Comparison of ENCODE assay signal across 18 cellular contexts in genomic region chr12:53374277-53374676, GRCh38. TPM values are rescaled to one million over a fixed set of nuclear protein-coding genes. Genes with fewer than 3 reads are reported as not detected.
A peak's percentile ranks its signal among the peaks of the same experiment; 100 is the strongest.
DNase-seq lines count a peak whose midpoint lies in the region; ATAC-seq, FAIRE-seq and TF ChIP-seq lines count a peak whose summit lies in the region.
"Not testable (repeated sequence)": the region's sequence is repeated elsewhere in the genome, so short reads cannot be mapped to it uniquely, and the experiment has no call there.
"Had no signal": no experiment of that assay in that cellular context is flagged by ENCODE, and none has a peak within 500 bp of the region (broad histone marks: within the 10 kb centered on the region; RNA-seq: fewer than 3 reads in every experiment).

No MANE protein-coding gene starts in this region.

- H3K4me1 Mint-ChIP-seq in CD8-positive, alpha-beta memory T cell, result peaks cover 22 to 31% (median 26%) of the 10 kb centered on the region in 3 donors
- H3K4me1 Mint-ChIP-seq in activated CD4-positive, alpha-beta memory T cell treated with anti-CD3 and anti-CD28 coated beads, Interleukin-2, amount 10 ng/mL, durations not matched to agents 7 days and 5 days, result peaks cover 38% of the 10 kb centered on the region
- H3K4me1 Mint-ChIP-seq in activated naive CD8-positive, alpha-beta T cell (ENCODE audit: low read depth), result peaks cover 23% of the 10 kb centered on the region
- peaks cover 27% of the 10 kb centered on the region for H3K4me1 Mint-ChIP-seq in mesothelial cell of epicardium

- not testable (repeated sequence) for BruUV-seq in Panc1 (replicated peaks; lab: Mats Ljungman, UMichigan)

- H3K36me3 ChIP-seq in CD8-positive, alpha-beta memory T cell (ENCODE audit: insufficient read depth, low read length); Panc1 (ENCODE audit: control insufficient read depth, insufficient read depth, low read length); small intestine (ENCODE audit: control insufficient read depth in 2 of 2, insufficient read depth in 2 of 2, low read length in 2 of 2): not testable (repeated sequence)

- 86 to 91% (median 90%) methylated on average over 14 of the region's 14 CpGs for WGBS in small intestine, 3 donors

- CTCF ChIA-PET in CD8-positive, alpha-beta memory T cell (lab: Charles Lee), result interaction anchor here (0.9 to 1.8 kb wide), 2 partner anchors 22 to 53 kb away, joined by 4 to 6 read pairs; partner anchors contain the start of gene AAAS
- CTCF ChIA-PET in Panc1 (lab: Charles Lee), result not testable (repeated sequence)
- CTCF ChIA-PET in activated CD4-positive, alpha-beta memory T cell treated with anti-CD3 and anti-CD28 coated beads, Interleukin-2, amount 10 ng/mL, durations not matched to agents 7 days and 5 days (lab: Charles Lee), result interaction anchor here (0.8 to 1.2 kb wide), 4 partner anchors 30 to 53 kb away, joined by 3 read pairs; partner anchors contain the start of gene AAAS

- ATAC-seq in Panc1, result not testable (repeated sequence)

- peaks cover 31% of the 10 kb centered on the region for H3K4me1 ChIP-seq in CD8-positive, alpha-beta memory T cell (ENCODE audit: insufficient read depth, low read length)
- H3K4me1 ChIP-seq in Panc1 (ENCODE audit: control insufficient read depth, insufficient read depth, low read length), result peaks cover 29% of the 10 kb centered on the region
- not testable (repeated sequence) for H3K4me1 ChIP-seq in small intestine (ENCODE audit: control insufficient read depth in 2 of 2, insufficient read depth in 1 of 2, low read depth in 1 of 2, low read length in 1 of 2)

- peak in 1 of 5 donors; percentile 29 for DNase-seq in CD8-positive, alpha-beta memory T cell
- DNase-seq in Panc1 (ENCODE audit: low read depth, low spot score); activated CD4-positive, alpha-beta memory T cell treated with anti-CD3 and anti-CD28 coated beads, Interleukin-2, amount 10 ng/mL, durations not matched to agents 7 days and 5 days; epithelial cell of prostate (ENCODE audit: low read depth, low spot score); mesothelial cell of epicardium (ENCODE audit: low spot score in 2 of 2, unreplicated experiment in 2 of 2); small intestine: not testable (repeated sequence)

- not testable (repeated sequence) for H3K27ac ChIP-seq in CD8-positive, alpha-beta memory T cell (ENCODE audit: low read depth, low read length)
- H3K27ac ChIP-seq in Panc1 (ENCODE audit: low read length) (peak overlapping the region; percentile 89), epithelial cell of prostate (peak overlapping the region; percentile 98), small intestine (ENCODE audit: low read depth in 1 of 2, low read length in 1 of 2) (peak overlapping the region; percentile 86 to 88)

- not testable (repeated sequence) for H3K9me3 Mint-ChIP-seq in CD8-positive, alpha-beta memory T cell; activated CD4-positive, alpha-beta memory T cell treated with anti-CD3 and anti-CD28 coated beads, Interleukin-2, amount 10 ng/mL, durations not matched to agents 7 days and 5 days; activated naive CD8-positive, alpha-beta T cell (ENCODE audit: low read depth); mesothelial cell of epicardium

- not testable (repeated sequence) for TF ChIP-seq CTCF in Panc1 (IDR thresholded peaks at IDR 0.05); mesothelial cell of epicardium (IDR thresholded peaks at IDR 0.05; ENCODE audit: unreplicated experiment)

- H3K4me3 Mint-ChIP-seq in CD8-positive, alpha-beta memory T cell, result peak overlapping the region in 1 of 7 donors; percentile 76
- not testable (repeated sequence) for H3K4me3 Mint-ChIP-seq in activated CD4-positive, alpha-beta memory T cell treated with anti-CD3 and anti-CD28 coated beads, Interleukin-2, amount 10 ng/mL, durations not matched to agents 7 days and 5 days; activated naive CD8-positive, alpha-beta T cell; mesothelial cell of epicardium

- H3K27ac Mint-ChIP-seq in CD8-positive, alpha-beta memory T cell, result peak overlapping the region in 5 of 8 donors; percentile 54 to 73 (median 66)
- peak overlapping the region; percentile 76 for H3K27ac Mint-ChIP-seq in activated CD4-positive, alpha-beta memory T cell treated with anti-CD3 and anti-CD28 coated beads, Interleukin-2, amount 10 ng/mL, durations not matched to agents 7 days and 5 days
- peak overlapping the region; percentile 16 for H3K27ac Mint-ChIP-seq in activated naive CD8-positive, alpha-beta T cell
- H3K27ac Mint-ChIP-seq in mesothelial cell of epicardium, result peak overlapping the region; percentile 87

- in situ Hi-C loops in Panc1 (cut with HindIII; ENCODE audit: low pct_unique_long_range_greater_than_20kb, low sequenced_read_pairs), result not testable (repeated sequence)

- POLR2A ChIA-PET in CD8-positive, alpha-beta memory T cell (lab: Charles Lee); Panc1 (lab: Charles Lee): not testable (repeated sequence)
- POLR2A ChIA-PET in activated CD4-positive, alpha-beta memory T cell treated with anti-CD3 and anti-CD28 coated beads, Interleukin-2, amount 10 ng/mL, durations not matched to agents 7 days and 5 days (lab: Charles Lee), result interaction anchor here (1.0 kb wide), 1 partner anchor 49 kb away, joined by 3 read pairs; no protein-coding TSS in a partner anchor

- H3K9me3 ChIP-seq in CD8-positive, alpha-beta memory T cell (ENCODE audit: low read length); Panc1 (ENCODE audit: control insufficient read depth, insufficient read depth, low read depth, low read length); small intestine (ENCODE audit: control insufficient read depth, low read depth): not testable (repeated sequence)

- intact Hi-C loops in Panc1 (cut with micrococcal nuclease; ENCODE audit: unreplicated experiment), result not testable (repeated sequence)

- H3K4me3 ChIP-seq in CD8-positive, alpha-beta memory T cell (ENCODE audit: low read length); Panc1 (ENCODE audit: low read depth in 2 of 2, low read length in 2 of 2); small intestine (ENCODE audit: low read depth in 1 of 2, low read length in 2 of 2): not testable (repeated sequence)

- H3K36me3 Mint-ChIP-seq in CD8-positive, alpha-beta memory T cell; activated CD4-positive, alpha-beta memory T cell treated with anti-CD3 and anti-CD28 coated beads, Interleukin-2, amount 10 ng/mL, durations not matched to agents 7 days and 5 days (ENCODE audit: low read depth); activated naive CD8-positive, alpha-beta T cell; mesothelial cell of epicardium: not testable (repeated sequence)

- H3K27me3 ChIP-seq in CD8-positive, alpha-beta memory T cell (ENCODE audit: insufficient read depth, low read length, poor library complexity, severe bottlenecking); Panc1 (ENCODE audit: control insufficient read depth, insufficient read depth, low read length); small intestine (ENCODE audit: control insufficient read depth in 2 of 2, insufficient read depth in 2 of 2, low read length in 2 of 2): not testable (repeated sequence)

- not testable (repeated sequence) for H3K27me3 Mint-ChIP-seq in CD8-positive, alpha-beta memory T cell; activated CD4-positive, alpha-beta memory T cell treated with anti-CD3 and anti-CD28 coated beads, Interleukin-2, amount 10 ng/mL, durations not matched to agents 7 days and 5 days; activated naive CD8-positive, alpha-beta T cell; mesothelial cell of epicardium (ENCODE audit: low read depth)

- not testable (repeated sequence) for FAIRE-seq in small intestine (lab: Jason Lieb, UNC)

RNA-seq across cellular contexts. Expression of gene SP1, which starts 5.7 kb away (rescaled TPM):
- total RNA-seq in CD8-positive, alpha-beta memory T cell, result 10 to 100 TPM; 61.1 to 63.3 TPM
- 6.6 TPM for polyA plus RNA-seq in CD8-positive, alpha-beta memory T cell
- 81.0 TPM for total RNA-seq in Panc1 (2021; ENCODE audit: unreplicated experiment)
- polyA plus RNA-seq in Panc1 (2012; ENCODE audit: insufficient read length), result 33.6 TPM
- total RNA-seq in activated CD4-positive, alpha-beta memory T cell treated with anti-CD3 and anti-CD28 coated beads, Interleukin-2, amount 10 ng/mL, durations not matched to agents 7 days and 5 days, result 10 to 100 TPM; 77.1 to 85.6 TPM
- 112 to 120 TPM (median 116 TPM) in 3 replicates for total RNA-seq in mesothelial cell of epicardium
- 10 to 100 TPM; 13.8 to 20.3 (median 16.3) TPM for polyA plus RNA-seq in small intestine

RNA-seq across cellular contexts. Expression of gene SP7, which starts 38.1 kb away (rescaled TPM):
- not detected for total RNA-seq in CD8-positive, alpha-beta memory T cell
- polyA plus RNA-seq in CD8-positive, alpha-beta memory T cell, result not detected
- total RNA-seq in Panc1 (2021; ENCODE audit: unreplicated experiment) (not detected), mesothelial cell of epicardium (0.27 to 0.62 TPM (median 0.47 TPM) in 3 replicates)
- not detected for polyA plus RNA-seq in Panc1 (2012; ENCODE audit: insufficient read length)
- not detected for total RNA-seq in activated CD4-positive, alpha-beta memory T cell treated with anti-CD3 and anti-CD28 coated beads, Interleukin-2, amount 10 ng/mL, durations not matched to agents 7 days and 5 days
- not detected for polyA plus RNA-seq in small intestine
- total RNA-seq: Daoy, epithelial cell of proximal tubule, fibroblast of villous mesenchyme, kidney epithelial cell, lung, NCI-H460, Right ventricle myocardium superior, sigmoid colon, thyroid gland had no signal
- polyA plus RNA-seq: adipose tissue, lung, sigmoid colon had no signal

RNA-seq across cellular contexts. Expression of gene AMHR2, which starts 49.4 kb away (rescaled TPM):
- total RNA-seq in CD8-positive, alpha-beta memory T cell, result not detected
- not detected for polyA plus RNA-seq in CD8-positive, alpha-beta memory T cell
- total RNA-seq in Panc1 (2021; ENCODE audit: unreplicated experiment) (0.13 TPM), mesothelial cell of epicardium (11.1 to 13.8 TPM (median 12.3 TPM) in 3 replicates)
- polyA plus RNA-seq in Panc1 (2012; ENCODE audit: insufficient read length), result not detected
- total RNA-seq in activated CD4-positive, alpha-beta memory T cell treated with anti-CD3 and anti-CD28 coated beads, Interleukin-2, amount 10 ng/mL, durations not matched to agents 7 days and 5 days, result not detected
- under 1 TPM in 2 of 3 donors, not detected in 1; 0.04 to 0.81 TPM for polyA plus RNA-seq in small intestine
- total RNA-seq: Daoy, epithelial cell of proximal tubule, fibroblast of villous mesenchyme, kidney epithelial cell, OCI-LY7, Right ventricle myocardium superior, sigmoid colon had no signal

RNA-seq across cellular contexts. Expression of gene AAAS, which starts 52.9 kb away (rescaled TPM):
- total RNA-seq in CD8-positive, alpha-beta memory T cell, result 10 to 100 TPM; 77.9 to 79.7 TPM
- polyA plus RNA-seq in CD8-positive, alpha-beta memory T cell, result 38.9 TPM
- total RNA-seq in Panc1 (2021; ENCODE audit: unreplicated experiment), result 77.7 TPM
- polyA plus RNA-seq in Panc1 (2012; ENCODE audit: insufficient read length), result 54.8 TPM
- 10 to 100 TPM; 63.2 to 63.8 TPM for total RNA-seq in activated CD4-positive, alpha-beta memory T cell treated with anti-CD3 and anti-CD28 coated beads, Interleukin-2, amount 10 ng/mL, durations not matched to agents 7 days and 5 days
- total RNA-seq in mesothelial cell of epicardium, result 77.2 to 85.4 TPM (median 84.8 TPM) in 3 replicates
- 10 to 100 TPM; 20.0 to 34.9 (median 32.5) TPM for polyA plus RNA-seq in small intestine

Comparison
In these comparisons a context has a peak if more than half of its experiments do, and no peak if none do; other contexts are left out.
1. H3K27ac Mint-ChIP-seq: peak in every context shown above with its lines; median percentile 87 in mesothelial cell of epicardium; 76 in activated CD4-positive, alpha-beta memory T cell treated with anti-CD3 and anti-CD28 coated beads, Interleukin-2, amount 10 ng/mL, durations not matched to agents 7 days and 5 days; 66 in CD8-positive, alpha-beta memory T cell; 16 in activated naive CD8-positive, alpha-beta T cell.
2. RNA of gene AMHR2, which starts 49.4 kb away (total RNA-seq): 11.1 to 13.8 TPM in mesothelial cell of epicardium; 0.13 TPM in Panc1 (single experiment), not detected in CD8-positive, alpha-beta memory T cell and not detected in activated CD4-positive, alpha-beta memory T cell treated with anti-CD3 and anti-CD28 coated beads, Interleukin-2, amount 10 ng/mL, durations not matched to agents 7 days and 5 days; every median in the first group is over 10 times any median in the second.